ENCODE assay signal across 1 cellular context in the genomic region with DNA sequence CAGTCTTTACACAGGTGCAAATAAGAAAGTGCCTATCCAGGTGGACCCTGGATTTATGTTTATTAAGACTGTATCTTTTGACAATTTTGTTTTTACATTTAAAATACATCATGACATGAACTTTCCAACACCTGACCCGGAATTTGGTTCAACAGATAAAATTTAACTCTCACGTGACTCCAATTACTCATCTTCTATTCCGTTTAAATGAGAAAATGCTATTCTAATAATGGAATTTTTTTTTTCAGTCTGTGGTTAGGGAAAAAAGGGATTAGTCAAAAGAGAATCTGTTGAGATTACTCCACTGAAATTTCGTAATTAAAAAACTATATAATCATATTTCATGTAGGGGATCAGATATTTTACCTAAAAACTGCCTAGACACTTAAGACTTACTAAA.
A peak's percentile ranks its signal among the peaks of the same experiment; 100 is the strongest.
TF ChIP-seq lines count a peak whose summit lies in the region.

No MANE protein-coding gene starts in this region.

TF ChIP-seq in GM12878, 131 proteins besides CTCF, POLR2A, EP300 and RAD21:
- TF ChIP-seq CHD2 (IDR thresholded peaks at IDR 0.05; ENCODE audit: borderline replicate concordance, low read depth, low read length) (no peak), CHD1 (IDR thresholded peaks at IDR 0.05; ENCODE audit: low read depth, low read length) (no peak), SP1 (IDR thresholded peaks at IDR 0.05; ENCODE audit: low read depth, low read length) (no peak), EZH2 (IDR thresholded peaks at IDR 0.05; ENCODE audit: borderline replicate concordance, control insufficient read depth, low read depth, low read length) (no peak), JUNB (IDR thresholded peaks at IDR 0.05) (0 out of 2 replicates have a peak, but pooled peaks have one; percentile 17), MYB (IDR thresholded peaks at IDR 0.05; ENCODE audit: borderline replicate concordance, low read depth, low read length) (no peak), TBL1XR1 (IDR thresholded peaks at IDR 0.05; ENCODE audit: low read depth, low read length) (no peak), RUNX3 (IDR thresholded peaks at IDR 0.05; ENCODE audit: low read length) (peak; percentile 30; the same call in 1 of the 2 replicates), CREB1 (IDR thresholded peaks at IDR 0.05; ENCODE audit: low read depth) (no peak), SREBF2 (IDR thresholded peaks at IDR 0.05; ENCODE audit: low read length) (no peak), RB1 (IDR thresholded peaks at IDR 0.05; ENCODE audit: borderline replicate concordance) (no peak), CBFB (IDR thresholded peaks at IDR 0.05; ENCODE audit: low read depth) (no peak)
- TF ChIP-seq, protein P1, sequence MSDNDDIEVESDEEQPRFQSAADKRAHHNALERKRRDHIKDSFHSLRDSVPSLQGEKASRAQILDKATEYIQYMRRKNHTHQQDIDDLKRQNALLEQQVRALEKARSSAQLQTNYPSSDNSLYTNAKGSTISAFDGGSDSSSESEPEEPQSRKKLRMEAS (IDR thresholded peaks at IDR 0.05; ENCODE audit: low read depth, low read length) = no peak
- TF ChIP-seq, protein P2, sequence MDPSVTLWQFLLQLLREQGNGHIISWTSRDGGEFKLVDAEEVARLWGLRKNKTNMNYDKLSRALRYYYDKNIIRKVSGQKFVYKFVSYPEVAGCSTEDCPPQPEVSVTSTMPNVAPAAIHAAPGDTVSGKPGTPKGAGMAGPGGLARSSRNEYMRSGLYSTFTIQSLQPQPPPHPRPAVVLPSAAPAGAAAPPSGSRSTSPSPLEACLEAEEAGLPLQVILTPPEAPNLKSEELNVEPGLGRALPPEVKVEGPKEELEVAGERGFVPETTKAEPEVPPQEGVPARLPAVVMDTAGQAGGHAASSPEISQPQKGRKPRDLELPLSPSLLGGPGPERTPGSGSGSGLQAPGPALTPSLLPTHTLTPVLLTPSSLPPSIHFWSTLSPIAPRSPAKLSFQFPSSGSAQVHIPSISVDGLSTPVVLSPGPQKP (IDR thresholded peaks at IDR 0.05; ENCODE audit: low read depth, low read length) = no peak
- TF ChIP-seq, protein P3, sequence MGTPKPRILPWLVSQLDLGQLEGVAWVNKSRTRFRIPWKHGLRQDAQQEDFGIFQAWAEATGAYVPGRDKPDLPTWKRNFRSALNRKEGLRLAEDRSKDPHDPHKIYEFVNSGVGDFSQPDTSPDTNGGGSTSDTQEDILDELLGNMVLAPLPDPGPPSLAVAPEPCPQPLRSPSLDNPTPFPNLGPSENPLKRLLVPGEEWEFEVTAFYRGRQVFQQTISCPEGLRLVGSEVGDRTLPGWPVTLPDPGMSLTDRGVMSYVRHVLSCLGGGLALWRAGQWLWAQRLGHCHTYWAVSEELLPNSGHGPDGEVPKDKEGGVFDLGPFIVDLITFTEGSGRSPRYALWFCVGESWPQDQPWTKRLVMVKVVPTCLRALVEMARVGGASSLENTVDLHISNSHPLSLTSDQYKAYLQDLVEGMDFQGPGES (IDR thresholded peaks at IDR 0.05) = no peak
- TF ChIP-seq, protein P4, sequence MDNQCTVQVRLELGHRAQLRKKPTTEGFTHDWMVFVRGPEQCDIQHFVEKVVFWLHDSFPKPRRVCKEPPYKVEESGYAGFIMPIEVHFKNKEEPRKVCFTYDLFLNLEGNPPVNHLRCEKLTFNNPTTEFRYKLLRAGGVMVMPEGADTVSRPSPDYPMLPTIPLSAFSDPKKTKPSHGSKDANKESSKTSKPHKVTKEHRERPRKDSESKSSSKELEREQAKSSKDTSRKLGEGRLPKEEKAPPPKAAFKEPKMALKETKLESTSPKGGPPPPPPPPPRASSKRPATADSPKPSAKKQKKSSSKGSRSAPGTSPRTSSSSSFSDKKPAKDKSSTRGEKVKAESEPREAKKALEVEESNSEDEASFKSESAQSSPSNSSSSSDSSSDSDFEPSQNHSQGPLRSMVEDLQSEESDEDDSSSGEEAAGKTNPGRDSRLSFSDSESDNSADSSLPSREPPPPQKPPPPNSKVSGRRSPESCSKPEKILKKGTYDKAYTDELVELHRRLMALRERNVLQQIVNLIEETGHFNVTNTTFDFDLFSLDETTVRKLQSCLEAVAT (IDR thresholded peaks at IDR 0.05) = no peak
- TF ChIP-seq, protein P5, sequence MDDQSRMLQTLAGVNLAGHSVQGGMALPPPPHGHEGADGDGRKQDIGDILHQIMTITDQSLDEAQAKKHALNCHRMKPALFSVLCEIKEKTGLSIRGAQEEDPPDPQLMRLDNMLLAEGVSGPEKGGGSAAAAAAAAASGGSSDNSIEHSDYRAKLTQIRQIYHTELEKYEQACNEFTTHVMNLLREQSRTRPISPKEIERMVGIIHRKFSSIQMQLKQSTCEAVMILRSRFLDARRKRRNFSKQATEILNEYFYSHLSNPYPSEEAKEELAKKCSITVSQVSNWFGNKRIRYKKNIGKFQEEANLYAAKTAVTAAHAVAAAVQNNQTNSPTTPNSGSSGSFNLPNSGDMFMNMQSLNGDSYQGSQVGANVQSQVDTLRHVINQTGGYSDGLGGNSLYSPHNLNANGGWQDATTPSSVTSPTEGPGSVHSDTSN (IDR thresholded peaks at IDR 0.05; ENCODE audit: insufficient replicate concordance, low read depth, low read length) = no peak
